In genomic region chr12:55933799-55934174, GRCh38 we compare ENCODE assay signal across 15 cellular contexts. TPM values are rescaled to one million over a fixed set of nuclear protein-coding genes. Genes with fewer than 3 reads are reported as not detected.
A peak's percentile ranks its signal among the peaks of the same experiment; 100 is the strongest.
DNase-seq lines count a peak whose midpoint lies in the region; ATAC-seq and TF ChIP-seq lines count a peak whose summit lies in the region.
"Had no signal": no experiment of that assay in that cellular context is flagged by ENCODE, and none has a peak within 500 bp of the region (broad histone marks: within the 10 kb centered on the region; RNA-seq: fewer than 3 reads in every experiment).

No MANE protein-coding gene starts in this region.

- H3K4me1 ChIP-seq in effector memory CD4-positive, alpha-beta T cell (ENCODE audit: control insufficient read depth, insufficient read depth, low read length, poor library complexity, severe bottlenecking) = peaks cover 49% of the 10 kb centered on the region

- no peak for DNase-seq in activated T-cell treated with anti-CD3 and anti-CD28 coated beads, Interleukin-2, amount 50 U/mL, for 24 hours
- no peak for DNase-seq in activated T-cell treated with anti-CD3 and anti-CD28 coated beads for 4 hours
- DNase-seq in RWPE1 (ENCODE audit: low spot score) = no peak
- no peak for DNase-seq in effector memory CD4-positive, alpha-beta T cell
- DNase-seq in stimulated activated effector memory CD8-positive, alpha-beta T cell treated with anti-CD3 and anti-CD28 coated beads, Interleukin-12 subunit alpha, Interleukin-12 subunit beta, amount 100 ng/mL, for 72 hours (ENCODE audit: low spot score in 2 of 2) = no peak
- no peak for DNase-seq in NCI-H446 treated with DMSO at 0.1 percent for 48 hours (lab: John Stamatoyannopoulos, UW)
- no peak for DNase-seq in ureter (ENCODE audit: low spot score)
- DNase-seq: activated gamma-delta T cell treated with Interleukin-2 at 50 U/mL for 16 hours, cortex of kidney, DMS79 treated with DMSO at 0.1 percent for 48 hours, NCI-H446, upper lobe of right lung had no signal

- peak overlapping the region; percentile 98 for H3K27ac Mint-ChIP-seq in activated T-cell treated with anti-CD3 and anti-CD28 coated beads, Interleukin-2, amount 50 U/mL, for 24 hours
- peak overlapping the region; percentile 99 for H3K27ac Mint-ChIP-seq in stimulated activated effector memory CD8-positive, alpha-beta T cell treated with anti-CD3 and anti-CD28 coated beads, Interleukin-12 subunit alpha, Interleukin-12 subunit beta, amount 100 ng/mL, for 72 hours

- no peaks in the 10 kb centered on the region for H3K9me3 Mint-ChIP-seq in activated T-cell treated with anti-CD3 and anti-CD28 coated beads, Interleukin-2, amount 50 U/mL, for 24 hours
- no peaks in the 10 kb centered on the region for H3K9me3 Mint-ChIP-seq in stimulated activated effector memory CD8-positive, alpha-beta T cell treated with anti-CD3 and anti-CD28 coated beads, Interleukin-12 subunit alpha, Interleukin-12 subunit beta, amount 100 ng/mL, for 72 hours

- peak overlapping the region; percentile 82 for H3K4me3 ChIP-seq in effector memory CD4-positive, alpha-beta T cell (ENCODE audit: insufficient read depth, low read depth, low read length, poor library complexity, severe bottlenecking)
- H3K4me3 ChIP-seq: upper lobe of right lung had no signal

- no peaks in the 10 kb centered on the region for H3K9me3 ChIP-seq in effector memory CD4-positive, alpha-beta T cell (ENCODE audit: control insufficient read depth, low read length)
- H3K9me3 ChIP-seq: upper lobe of right lung had no signal

- peaks cover 27% of the 10 kb centered on the region for H3K36me3 ChIP-seq in effector memory CD4-positive, alpha-beta T cell (ENCODE audit: control insufficient read depth, insufficient read depth, low read length)

- POLR2A ChIA-PET in RWPE1 (lab: Yijun Ruan, JAX; ENCODE audit: low non-redundant PET) = no interaction called here

- CTCF ChIA-PET in RWPE1 (lab: Yijun Ruan, JAX) = interaction anchor here (1.9 kb wide), 1 partner anchor 22 kb away, joined by 6 read pairs; no protein-coding TSS in a partner anchor

- no peak for ATAC-seq in stimulated activated effector memory CD8-positive, alpha-beta T cell treated with anti-CD3 and anti-CD28 coated beads, Interleukin-12 subunit alpha, Interleukin-12 subunit beta, amount 100 ng/mL, for 72 hours
- ATAC-seq in GM21737 (IDR thresholded peaks at IDR 0.05; ENCODE audit: unreplicated experiment) = no peak
- ATAC-seq: GM12878, upper lobe of right lung had no signal

- H3K4me3 Mint-ChIP-seq in activated T-cell treated with anti-CD3 and anti-CD28 coated beads, Interleukin-2, amount 50 U/mL, for 24 hours = peak overlapping the region; percentile 91
- H3K4me3 Mint-ChIP-seq in stimulated activated effector memory CD8-positive, alpha-beta T cell treated with anti-CD3 and anti-CD28 coated beads, Interleukin-12 subunit alpha, Interleukin-12 subunit beta, amount 100 ng/mL, for 72 hours = peak overlapping the region; percentile 100

- H3K27me3 ChIP-seq in effector memory CD4-positive, alpha-beta T cell (replicated peaks; ENCODE audit: control insufficient read depth, insufficient read depth, low read length, poor library complexity, severe bottlenecking) = no peaks in the 10 kb centered on the region
- H3K27me3 ChIP-seq: upper lobe of right lung had no signal

- peaks cover 83% of the 10 kb centered on the region for H3K4me1 Mint-ChIP-seq in activated T-cell treated with anti-CD3 and anti-CD28 coated beads, Interleukin-2, amount 50 U/mL, for 24 hours (ENCODE audit: low read depth)
- peaks cover 82% of the 10 kb centered on the region for H3K4me1 Mint-ChIP-seq in stimulated activated effector memory CD8-positive, alpha-beta T cell treated with anti-CD3 and anti-CD28 coated beads, Interleukin-12 subunit alpha, Interleukin-12 subunit beta, amount 100 ng/mL, for 72 hours

- TF ChIP-seq CTCF in RWPE1 (conservative IDR thresholded peaks at IDR 0.05; ENCODE audit: low read depth) = no peak

- peak overlapping the region; percentile 99 for H3K27ac ChIP-seq in RWPE1
- H3K27ac ChIP-seq in effector memory CD4-positive, alpha-beta T cell (ENCODE audit: insufficient read depth, low read length, poor library complexity, severe bottlenecking) = peak overlapping the region; percentile 64
- H3K27ac ChIP-seq: upper lobe of right lung, VCaP had no signal

- no peaks in the 10 kb centered on the region for H3K27me3 Mint-ChIP-seq in activated T-cell treated with anti-CD3 and anti-CD28 coated beads, Interleukin-2, amount 50 U/mL, for 24 hours

- H3K36me3 Mint-ChIP-seq in activated T-cell treated with anti-CD3 and anti-CD28 coated beads, Interleukin-2, amount 50 U/mL, for 24 hours (ENCODE audit: low read depth) = peaks cover 77% of the 10 kb centered on the region
- peaks cover 90% of the 10 kb centered on the region for H3K36me3 Mint-ChIP-seq in stimulated activated effector memory CD8-positive, alpha-beta T cell treated with anti-CD3 and anti-CD28 coated beads, Interleukin-12 subunit alpha, Interleukin-12 subunit beta, amount 100 ng/mL, for 72 hours

RNA-seq across cellular contexts. Expression of gene DGKA, which starts 2.8 kb away (rescaled TPM):
- 155 TPM for total RNA-seq in ureter

RNA-seq across cellular contexts. Expression of gene PYM1, which starts 6.1 kb away (rescaled TPM):
- total RNA-seq in ureter = 40.9 TPM

RNA-seq across cellular contexts. Expression of gene PMEL, which starts 32.1 kb away (rescaled TPM):
- 5.8 TPM for total RNA-seq in ureter

RNA-seq across cellular contexts. Expression of gene CDK2, which starts 32.8 kb away (rescaled TPM):
- 23.2 TPM for total RNA-seq in ureter

RNA-seq across cellular contexts. Expression of gene RAB5B, which starts 40.1 kb away (rescaled TPM):
- 139 TPM for total RNA-seq in ureter
